19 cellular contexts compared by ENCODE assay signal in the genomic region with DNA sequence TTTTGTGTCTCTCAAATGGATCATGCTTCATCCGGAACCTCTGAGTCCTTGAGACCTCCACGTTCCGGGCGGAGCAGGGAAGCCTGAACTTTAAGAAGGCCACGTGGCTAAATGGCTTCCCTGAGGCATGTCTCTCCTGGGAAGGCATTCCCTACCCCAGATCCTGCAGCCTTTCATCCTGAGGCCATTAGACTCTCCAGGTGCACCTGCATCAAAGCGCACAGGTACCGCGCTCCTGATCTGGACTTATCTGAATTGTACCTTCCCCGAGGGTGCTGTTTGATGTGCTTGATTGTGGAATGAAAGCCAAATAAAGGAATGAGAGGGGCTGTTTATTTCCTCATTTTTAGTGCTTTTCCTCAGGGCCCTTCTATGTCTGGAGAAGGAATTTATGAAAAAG. TPM values are rescaled to one million over a fixed set of nuclear protein-coding genes. Genes with fewer than 3 reads are reported as not detected.
DNase-seq lines count a peak whose midpoint lies in the region; ATAC-seq and TF ChIP-seq lines count a peak whose summit lies in the region.
"Had no signal": no experiment of that assay in that cellular context is flagged by ENCODE, and none has a peak within 500 bp of the region (broad histone marks: within the 10 kb centered on the region; RNA-seq: fewer than 3 reads in every experiment).

No MANE protein-coding gene starts in this region.

- H3K4ac ChIP-seq in mesenchymal stem cell (ENCODE audit: low read depth in 1 of 2, low read length in 2 of 2) = no peak overlapping the region

- H3K18ac ChIP-seq in mesenchymal stem cell (ENCODE audit: low read depth in 1 of 2, low read length in 2 of 2) = no peak overlapping the region

- no peak overlapping the region for H2AFZ ChIP-seq in mesenchymal stem cell (ENCODE audit: low read depth, low read length)

- H2BK5ac ChIP-seq in mesenchymal stem cell (ENCODE audit: low read depth, low read length, poor library complexity, severe bottlenecking) = no peak overlapping the region

- peaks cover 32% of the 10 kb centered on the region for H3K79me1 ChIP-seq in mesenchymal stem cell (replicated peaks; ENCODE audit: low read length, poor library complexity, severe bottlenecking)

- TF ChIP-seq EP300 in stomach (IDR thresholded peaks at IDR 0.05) (no peak), upper lobe of left lung (IDR thresholded peaks at IDR 0.05) (no peak)

- no peak overlapping the region for H4K8ac ChIP-seq in mesenchymal stem cell (ENCODE audit: low read length)

- H3K23ac ChIP-seq in mesenchymal stem cell (ENCODE audit: low read length in 2 of 2) = no peak overlapping the region

- no peak overlapping the region for H4K91ac ChIP-seq in mesenchymal stem cell (ENCODE audit: low read length)

- peak overlapping the region; percentile 49 for H2AK5ac ChIP-seq in mesenchymal stem cell (ENCODE audit: low read length, severe bottlenecking)

- no peak for TF ChIP-seq CTCF in cardiac muscle cell (IDR thresholded peaks at IDR 0.05; ENCODE audit: low read depth, low read length)
- TF ChIP-seq CTCF in stomach (IDR thresholded peaks at IDR 0.05) = no peak
- no peak for TF ChIP-seq CTCF in upper lobe of left lung (IDR thresholded peaks at IDR 0.05)
- no peak for TF ChIP-seq CTCF in thyroid gland (IDR thresholded peaks at IDR 0.05)

- no peak overlapping the region for H2BK12ac ChIP-seq in mesenchymal stem cell (ENCODE audit: low read length in 2 of 2)

- 94% methylated on average over 9 of the region's 9 CpGs for WGBS in mesenchymal stem cell
- 35 to 72% (median 53%) methylated on average over 9 of the region's 9 CpGs for WGBS in stomach, 5 donors
- WGBS in upper lobe of left lung, 2 donors = 79 to 84% methylated on average over 9 of the region's 9 CpGs
- 90 to 91% methylated on average over 9 of the region's 9 CpGs for WGBS in thyroid gland, 2 donors

- H3K9ac ChIP-seq in mesenchymal stem cell (ENCODE audit: low read length) = no peak overlapping the region
- H3K9ac ChIP-seq: SK-N-SH had no signal

- no peaks in the 10 kb centered on the region for H3K4me1 ChIP-seq in cardiac muscle cell (ENCODE audit: low read depth)
- peaks cover 11% of the 10 kb centered on the region for H3K4me1 ChIP-seq in mesenchymal stem cell (ENCODE audit: control insufficient read depth, insufficient read depth, low read depth, low read length)
- peaks cover 15 to 44% (median 25%) of the 10 kb centered on the region in 4 donors for H3K4me1 ChIP-seq in stomach
- peaks cover 17 to 22% (median 19%) of the 10 kb centered on the region in 4 donors for H3K4me1 ChIP-seq in upper lobe of left lung
- peaks cover 12 to 14% of the 10 kb centered on the region in 2 donors for H3K4me1 ChIP-seq in thyroid gland

- peaks cover 10% of the 10 kb centered on the region for H3K36me3 ChIP-seq in cardiac muscle cell
- H3K36me3 ChIP-seq in mesenchymal stem cell (ENCODE audit: control insufficient read depth in 1 of 2, insufficient read depth in 2 of 2, low read depth in 1 of 2, low read length in 2 of 2) = peaks cover 0 to 3% of the 10 kb centered on the region in 2 experiments
- H3K36me3 ChIP-seq in stomach = peaks cover 0 to 17% (median 0%) of the 10 kb centered on the region in 4 donors
- peaks cover 0 to 8% (median 0%) of the 10 kb centered on the region in 4 donors for H3K36me3 ChIP-seq in upper lobe of left lung
- no peaks in the 10 kb centered on the region for H3K36me3 ChIP-seq in thyroid gland
- H3K36me3 ChIP-seq: Peyer's patch had no signal

- intact Hi-C loops in cardiac septum (cut with DNase I) = loop anchor here (10.0 kb wide), 1 partner anchor 154 kb away; a partner anchor contains a TSS
- intact Hi-C loops in stomach (cut with DNase I; ENCODE audit: low total_unique reads) = loop anchor here (10.0 kb wide), 2 partner anchors 64 to 154 kb away; a partner anchor contains a TSS
- intact Hi-C loops in thyroid gland (cut with DNase I) = loop anchor here (10.0 kb wide), 1 partner anchor 124 kb away; no protein-coding TSS in a partner anchor

- H2BK15ac ChIP-seq in mesenchymal stem cell (ENCODE audit: low read depth, poor library complexity, severe bottlenecking) = peak overlapping the region; percentile 54

- TF ChIP-seq POLR2A in stomach (IDR thresholded peaks at IDR 0.05) (no peak), upper lobe of left lung (IDR thresholded peaks at IDR 0.05) (no peak), thyroid gland (IDR thresholded peaks at IDR 0.05) (no peak), erythroblast (IDR thresholded peaks at IDR 0.05; ENCODE audit: low read length) (no peak)

- H3K4me2 ChIP-seq in mesenchymal stem cell (ENCODE audit: low read length, poor library complexity, severe bottlenecking) = no peak overlapping the region
- H3K4me2 ChIP-seq: SK-N-SH had no signal

- no peaks in the 10 kb centered on the region for H3K27me3 ChIP-seq in cardiac muscle cell
- no peaks in the 10 kb centered on the region for H3K27me3 ChIP-seq in mesenchymal stem cell (ENCODE audit: control insufficient read depth in 1 of 2, insufficient read depth in 1 of 2, low read length in 2 of 2)
- no peaks in the 10 kb centered on the region for H3K27me3 ChIP-seq in stomach
- H3K27me3 ChIP-seq in upper lobe of left lung = no peaks in the 10 kb centered on the region
- H3K27me3 ChIP-seq in thyroid gland = no peaks in the 10 kb centered on the region
- H3K27me3 ChIP-seq: Peyer's patch had no signal

- no peak overlapping the region for H3K14ac ChIP-seq in mesenchymal stem cell (ENCODE audit: low read length in 2 of 2)

- H3K27ac ChIP-seq in cardiac muscle cell (peak overlapping the region; percentile 19), mesenchymal stem cell (ENCODE audit: low read length, poor library complexity, severe bottlenecking) (no peak overlapping the region), stomach (peak overlapping the region in 3 of 5 donors; percentile 24 to 59 (median 38)), upper lobe of left lung (no peak overlapping the region), thyroid gland (no peak overlapping the region)

- H3K9me3 ChIP-seq in cardiac muscle cell (ENCODE audit: low read depth) = no peaks in the 10 kb centered on the region
- no peaks in the 10 kb centered on the region for H3K9me3 ChIP-seq in mesenchymal stem cell (ENCODE audit: control insufficient read depth, low read length)
- no peaks in the 10 kb centered on the region for H3K9me3 ChIP-seq in stomach
- no peaks in the 10 kb centered on the region for H3K9me3 ChIP-seq in upper lobe of left lung
- no peaks in the 10 kb centered on the region for H3K9me3 ChIP-seq in thyroid gland
- H3K9me3 ChIP-seq: Peyer's patch, SK-N-SH had no signal

- ATAC-seq in upper lobe of left lung (ENCODE audit: low FRiP score in 2 of 2) = no peak

- H3K4me3 ChIP-seq in cardiac muscle cell (no peak overlapping the region), mesenchymal stem cell (ENCODE audit: insufficient read depth in 1 of 2, low read depth in 1 of 2, low read length in 2 of 2) (no peak overlapping the region), stomach (no peak overlapping the region), upper lobe of left lung (no peak overlapping the region), thyroid gland (replicated peaks in 1 of 3) (no peak overlapping the region)
- H3K4me3 ChIP-seq: Peyer's patch had no signal

- DNase-seq in cardiac muscle cell (ENCODE audit: low read depth in 1 of 2, low spot score in 1 of 2) (no peak), cardiac septum (ENCODE audit: low spot score) (no peak), SW480 (ENCODE audit: low spot score) (peak; percentile 50), mesenchymal stem cell (no peak), stomach (peak; percentile 55), upper lobe of left lung (no peak), thyroid gland (no peak), erythroblast (lab: John Stamatoyannopoulos, UW) (no peak)
- DNase-seq: ACHN, Kasumi-1, MM.1S, NCI-H1092 treated with DMSO at 0.1 percent for 48 hours, NCI-H187 treated with DMSO at 0.1 percent for 48 hours, NCI-H2227 treated with DMSO at 0.1 percent for 48 hours, NCI-H524, Peyer's patch, Right ventricle myocardium superior, SK-N-SH had no signal

- H2BK120ac ChIP-seq in mesenchymal stem cell (ENCODE audit: low read depth, low read length) = no peak overlapping the region

RNA-seq across cellular contexts. Expression of a gene that starts 22.5 kb away (rescaled TPM):
- total RNA-seq in cardiac muscle cell (not detected in 2 replicates), cardiac septum (not detected), stomach (under 1 TPM in 1 of 5 donors, not detected in 4; 0.55 TPM), upper lobe of left lung (not detected), thyroid gland (not detected)
- polyA plus RNA-seq in cardiac muscle cell (not detected in 2 replicates), stomach (not detected)
- polyA plus RNA-seq in mesenchymal stem cell (2013, experiment 1 of 2) = 0.19 TPM
- polyA plus RNA-seq in mesenchymal stem cell (2013, experiment 2 of 2) = 0.07 TPM
- total RNA-seq: Peyer's patch, Right ventricle myocardium superior had no signal
- polyA plus RNA-seq: IgD-negative memory B cell, SK-N-SH had no signal

RNA-seq across cellular contexts. Expression of a gene that starts 33.7 kb away (rescaled TPM):
- total RNA-seq in cardiac muscle cell (19.0 and 20.3 TPM in 2 replicates), cardiac septum (52.1 TPM), stomach (10 to 100 TPM in 4 of 5 donors, 1 to 10 TPM in 1; 5.4 to 34.5 (median 13.8) TPM), upper lobe of left lung (10 to 100 TPM in 5 of 6 donors, 1 to 10 TPM in 1; 8.4 to 24.3 (median 15.9) TPM), thyroid gland (10 to 100 TPM; 18.1 to 27.1 (median 25.6) TPM)
- polyA plus RNA-seq in cardiac muscle cell (18.0 and 18.1 TPM in 2 replicates), stomach (1 to 10 TPM; 5.8 to 10.0 (median 8.1) TPM)
- polyA plus RNA-seq in mesenchymal stem cell (2013, experiment 1 of 2) = 32.9 TPM
- 33.1 TPM for polyA plus RNA-seq in mesenchymal stem cell (2013, experiment 2 of 2)
- polyA plus RNA-seq: IgD-negative memory B cell had no signal

Comparison
In these comparisons a context has a peak if more than half of its experiments do, and no peak if none do; other contexts are left out.
1. DNase-seq: peak in SW480 (single experiment) and stomach (single experiment); none in cardiac muscle cell (0 of 2), cardiac septum (single experiment), mesenchymal stem cell (single experiment), upper lobe of left lung (0 of 2), thyroid gland (0 of 2) and erythroblast (0 of 2).
2. H3K27ac ChIP-seq: peak in cardiac muscle cell (single experiment) and stomach (3 of 5); none in mesenchymal stem cell (single experiment), upper lobe of left lung (0 of 4) and thyroid gland (0 of 3).